8 cellular contexts compared by ENCODE assay signal in the genomic region with DNA sequence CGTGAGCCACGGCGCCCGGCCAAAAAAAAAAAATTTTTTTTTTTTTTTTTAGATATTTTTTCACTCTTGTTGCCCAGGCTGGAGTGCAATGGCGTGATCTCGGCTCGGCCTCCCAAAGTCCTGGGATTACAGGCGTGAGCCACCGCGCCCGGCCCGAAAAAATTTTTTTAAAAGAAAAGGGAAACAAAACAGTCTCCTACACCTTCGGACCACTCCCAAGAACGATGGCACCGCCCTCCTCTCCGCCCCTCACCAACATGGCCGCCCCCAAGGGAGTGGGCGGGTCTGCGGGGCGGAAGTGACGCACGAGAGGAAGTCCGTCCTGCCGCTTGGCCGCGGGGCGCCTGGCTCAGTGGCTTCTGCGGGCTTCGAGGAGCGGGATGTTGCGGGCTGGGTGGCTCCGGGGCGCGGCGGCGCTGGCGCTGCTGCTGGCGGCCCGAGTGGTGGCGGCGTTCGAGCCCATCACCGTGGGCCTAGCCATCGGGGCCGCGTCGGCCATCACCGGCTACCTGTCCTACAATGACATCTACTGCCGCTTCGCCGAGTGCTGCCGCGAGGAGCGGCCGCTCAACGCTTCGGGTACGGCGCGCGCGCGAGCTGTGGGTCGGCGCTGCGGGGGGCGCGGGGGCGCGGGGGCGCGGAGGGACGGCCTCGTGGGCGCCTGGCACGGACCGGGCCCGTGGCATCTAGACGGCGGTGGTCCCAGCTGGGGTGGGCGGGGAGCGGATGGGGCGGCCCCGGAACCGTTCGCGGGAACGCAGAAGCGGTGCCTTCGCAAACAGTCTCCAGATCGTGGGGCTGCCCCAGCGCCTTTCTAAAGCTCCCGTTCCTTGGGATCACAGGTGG. TPM values are rescaled to one million over a fixed set of nuclear protein-coding genes. Genes with fewer than 3 reads are reported as not detected.
A peak's percentile ranks its signal among the peaks of the same experiment; 100 is the strongest.
DNase-seq lines count a peak whose midpoint lies in the region; ATAC-seq and TF ChIP-seq lines count a peak whose summit lies in the region.

A gene with protein sequence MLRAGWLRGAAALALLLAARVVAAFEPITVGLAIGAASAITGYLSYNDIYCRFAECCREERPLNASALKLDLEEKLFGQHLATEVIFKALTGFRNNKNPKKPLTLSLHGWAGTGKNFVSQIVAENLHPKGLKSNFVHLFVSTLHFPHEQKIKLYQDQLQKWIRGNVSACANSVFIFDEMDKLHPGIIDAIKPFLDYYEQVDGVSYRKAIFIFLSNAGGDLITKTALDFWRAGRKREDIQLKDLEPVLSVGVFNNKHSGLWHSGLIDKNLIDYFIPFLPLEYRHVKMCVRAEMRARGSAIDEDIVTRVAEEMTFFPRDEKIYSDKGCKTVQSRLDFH (plus strand): TSS at position 352 of the 846 bp plus-strand sequence. CDS start 29 bp downstream, at position 381.

- ATAC-seq in GM19438 (IDR thresholded peaks at IDR 0.05; ENCODE audit: low read depth, unreplicated experiment), result peak; percentile 90

- intact Hi-C loops in lower leg skin (cut with DNase I; ENCODE audit: low total_unique reads), result no loop called here

- CTCF ChIA-PET in activated CD4-positive, alpha-beta memory T cell treated with anti-CD3 and anti-CD28 coated beads, Interleukin-2, amount 10 ng/mL, durations not matched to agents 7 days and 5 days (lab: Charles Lee), result interaction anchor here (0.6 to 3.1 kb wide), 6 partner anchors 10 to 237 kb away, joined by 3 to 10 read pairs (median 4); no protein-coding TSS in a partner anchor

- peaks cover 27% of the 10 kb centered on the region for H3K4me1 Mint-ChIP-seq in activated CD4-positive, alpha-beta memory T cell treated with anti-CD3 and anti-CD28 coated beads, Interleukin-2, amount 10 ng/mL, durations not matched to agents 7 days and 5 days

- peaks cover 8 to 12% of the 10 kb centered on the region in 2 donors for H3K4me1 ChIP-seq in duodenal mucosa (ENCODE audit: control insufficient read depth in 1 of 2, insufficient read depth in 2 of 2, low read length in 2 of 2)

- no peaks in the 10 kb centered on the region for H3K27me3 ChIP-seq in duodenal mucosa (ENCODE audit: control insufficient read depth in 1 of 2, insufficient read depth in 2 of 2, low read length in 2 of 2)

- H3K36me3 Mint-ChIP-seq in activated CD4-positive, alpha-beta memory T cell treated with anti-CD3 and anti-CD28 coated beads, Interleukin-2, amount 10 ng/mL, durations not matched to agents 7 days and 5 days (ENCODE audit: low read depth), result peaks cover 31% of the 10 kb centered on the region

- peak within 1 kb of the TSS; percentile 80 to 84 for H3K9ac ChIP-seq in duodenal mucosa (ENCODE audit: low read depth in 1 of 2, low read length in 2 of 2)

- DNase-seq in CD1c-positive myeloid dendritic cell (ENCODE audit: extremely low spot score) (peak; percentile 98), HK-2 (ENCODE audit: unreplicated experiment) (peak; percentile 90), NCI-H82 treated with DMSO at 0.1 percent for 48 hours (lab: John Stamatoyannopoulos, UW; ENCODE audit: unreplicated experiment) (peak; percentile 60), lower leg skin (ENCODE audit: low spot score in 2 of 2) (peak; percentile 90 to 99)
- DNase-seq in activated CD4-positive, alpha-beta memory T cell treated with anti-CD3 and anti-CD28 coated beads, Interleukin-2, amount 10 ng/mL, durations not matched to agents 7 days and 5 days, result peak; percentile 96
- DNase-seq in stimulated activated CD4-positive, alpha-beta T cell treated with anti-CD3 and anti-CD28 coated beads, Interleukin-4, amount 100 ng/mL, for 4 hours, result peak; percentile 91 to 93

- TF ChIP-seq POLR2A in lower leg skin (IDR thresholded peaks at IDR 0.05), result no peak

- no peak for TF ChIP-seq CTCF in lower leg skin (IDR thresholded peaks at IDR 0.05)

- H3K9me3 Mint-ChIP-seq in activated CD4-positive, alpha-beta memory T cell treated with anti-CD3 and anti-CD28 coated beads, Interleukin-2, amount 10 ng/mL, durations not matched to agents 7 days and 5 days, result no peaks in the 10 kb centered on the region

- H3K4me3 ChIP-seq in duodenal mucosa (ENCODE audit: low read depth in 1 of 2, low read length in 2 of 2), result peak within 1 kb of the TSS; percentile 75 to 88
- peak within 1 kb of the TSS; percentile 88 for H3K4me3 ChIP-seq in lower leg skin (ENCODE audit: low read depth, poor library complexity, severe bottlenecking)

- H3K4me3 Mint-ChIP-seq in activated CD4-positive, alpha-beta memory T cell treated with anti-CD3 and anti-CD28 coated beads, Interleukin-2, amount 10 ng/mL, durations not matched to agents 7 days and 5 days, result peak within 1 kb of the TSS; percentile 90

- peaks cover 0 to 16% of the 10 kb centered on the region in 2 donors for H3K36me3 ChIP-seq in duodenal mucosa (ENCODE audit: control insufficient read depth in 1 of 2, insufficient read depth in 2 of 2, low read length in 2 of 2)

- H3K9me3 ChIP-seq in duodenal mucosa (ENCODE audit: control insufficient read depth in 1 of 2, low read length in 2 of 2), result no peaks in the 10 kb centered on the region

- peak within 1 kb of the TSS; percentile 70 for H3K27ac ChIP-seq in duodenal mucosa (ENCODE audit: low read depth, low read length)

- H3K27ac Mint-ChIP-seq in activated CD4-positive, alpha-beta memory T cell treated with anti-CD3 and anti-CD28 coated beads, Interleukin-2, amount 10 ng/mL, durations not matched to agents 7 days and 5 days, result peak within 1 kb of the TSS; percentile 86

- 0 to 1% methylated on average over 41 to 48 of the region's 93 CpGs for WGBS in lower leg skin, 2 donors

- H3K27me3 Mint-ChIP-seq in activated CD4-positive, alpha-beta memory T cell treated with anti-CD3 and anti-CD28 coated beads, Interleukin-2, amount 10 ng/mL, durations not matched to agents 7 days and 5 days, result no peaks in the 10 kb centered on the region

- POLR2A ChIA-PET in activated CD4-positive, alpha-beta memory T cell treated with anti-CD3 and anti-CD28 coated beads, Interleukin-2, amount 10 ng/mL, durations not matched to agents 7 days and 5 days (lab: Charles Lee), result interaction anchor here (0.6 to 1.8 kb wide), 17 partner anchors 12 to 1728 kb away, joined by 3 to 8 read pairs (median 4); a partner anchor contains a TSS

RNA-seq across cellular contexts. Expression of the gene that starts here (rescaled TPM):
- 10 to 100 TPM; 29.0 to 30.8 TPM for total RNA-seq in activated CD4-positive, alpha-beta memory T cell treated with anti-CD3 and anti-CD28 coated beads, Interleukin-2, amount 10 ng/mL, durations not matched to agents 7 days and 5 days
- total RNA-seq in lower leg skin, result 10 to 100 TPM; 17.0 to 31.0 (median 22.7) TPM

Comparison
In these comparisons a context has a peak if more than half of its experiments do, and no peak if none do; other contexts are left out.
1. Peak in every context shown above with its lines: DNase-seq, ATAC-seq, H3K4me3 ChIP-seq and H3K27ac ChIP-seq.